In genomic region chr2:4618630-4619228, GRCh38 we compare ENCODE assay signal across 1 cellular context.
TF ChIP-seq lines count a peak whose summit lies in the region.

No MANE protein-coding gene starts in this region.

TF ChIP-seq in K562, 482 proteins besides CTCF, POLR2A, EP300 and RAD21 (continued from another document):
- TF ChIP-seq, protein P1, sequence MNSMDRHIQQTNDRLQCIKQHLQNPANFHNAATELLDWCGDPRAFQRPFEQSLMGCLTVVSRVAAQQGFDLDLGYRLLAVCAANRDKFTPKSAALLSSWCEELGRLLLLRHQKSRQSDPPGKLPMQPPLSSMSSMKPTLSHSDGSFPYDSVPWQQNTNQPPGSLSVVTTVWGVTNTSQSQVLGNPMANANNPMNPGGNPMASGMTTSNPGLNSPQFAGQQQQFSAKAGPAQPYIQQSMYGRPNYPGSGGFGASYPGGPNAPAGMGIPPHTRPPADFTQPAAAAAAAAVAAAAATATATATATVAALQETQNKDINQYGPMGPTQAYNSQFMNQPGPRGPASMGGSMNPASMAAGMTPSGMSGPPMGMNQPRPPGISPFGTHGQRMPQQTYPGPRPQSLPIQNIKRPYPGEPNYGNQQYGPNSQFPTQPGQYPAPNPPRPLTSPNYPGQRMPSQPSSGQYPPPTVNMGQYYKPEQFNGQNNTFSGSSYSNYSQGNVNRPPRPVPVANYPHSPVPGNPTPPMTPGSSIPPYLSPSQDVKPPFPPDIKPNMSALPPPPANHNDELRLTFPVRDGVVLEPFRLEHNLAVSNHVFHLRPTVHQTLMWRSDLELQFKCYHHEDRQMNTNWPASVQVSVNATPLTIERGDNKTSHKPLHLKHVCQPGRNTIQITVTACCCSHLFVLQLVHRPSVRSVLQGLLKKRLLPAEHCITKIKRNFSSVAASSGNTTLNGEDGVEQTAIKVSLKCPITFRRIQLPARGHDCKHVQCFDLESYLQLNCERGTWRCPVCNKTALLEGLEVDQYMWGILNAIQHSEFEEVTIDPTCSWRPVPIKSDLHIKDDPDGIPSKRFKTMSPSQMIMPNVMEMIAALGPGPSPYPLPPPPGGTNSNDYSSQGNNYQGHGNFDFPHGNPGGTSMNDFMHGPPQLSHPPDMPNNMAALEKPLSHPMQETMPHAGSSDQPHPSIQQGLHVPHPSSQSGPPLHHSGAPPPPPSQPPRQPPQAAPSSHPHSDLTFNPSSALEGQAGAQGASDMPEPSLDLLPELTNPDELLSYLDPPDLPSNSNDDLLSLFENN (IDR thresholded peaks at IDR 0.05; ENCODE audit: low read depth in 2 of 2, low read length in 2 of 2): no peak
- peak; percentile 85 for TF ChIP-seq MAFG (tag; conservative IDR thresholded peaks at IDR 0.05)
- no peak for TF ChIP-seq ZNF76 (CRISPR knock-in tag; IDR thresholded peaks at IDR 0.05; ENCODE audit: borderline replicate concordance)
- TF ChIP-seq POLR3G (IDR thresholded peaks at IDR 0.05; ENCODE audit: extremely low read depth, insufficient read length, insufficient replicate concordance): no peak
- TF ChIP-seq POLR2AphosphoS2 (IDR thresholded peaks at IDR 0.05; ENCODE audit: low read length): no peak
- no peak for TF ChIP-seq OTX1 (CRISPR knock-in tag; IDR thresholded peaks at IDR 0.05)
- no peak for TF ChIP-seq CLOCK (CRISPR knock-in tag; IDR thresholded peaks at IDR 0.05; ENCODE audit: borderline replicate concordance)
- TF ChIP-seq MTA3 (IDR thresholded peaks at IDR 0.05; ENCODE audit: borderline replicate concordance): no peak
- 0 out of 2 replicates have a peak, but pooled peaks have one; percentile 18 for TF ChIP-seq NFE2 (IDR thresholded peaks at IDR 0.05; ENCODE audit: low read depth)
- TF ChIP-seq JUNB (CRISPR knock-in tag; conservative IDR thresholded peaks at IDR 0.05): no peak
- TF ChIP-seq C11orf30 (IDR thresholded peaks at IDR 0.05; ENCODE audit: low read depth): peak; percentile 60; the same call in 1 of the 2 replicates
- TF ChIP-seq NR2C2 (CRISPR knock-in tag; IDR thresholded peaks at IDR 0.05): no peak
- no peak for TF ChIP-seq NR2C2 (tag; IDR thresholded peaks at IDR 0.05)
- TF ChIP-seq SMC3 (conservative IDR thresholded peaks at IDR 0.05; ENCODE audit: insufficient read depth, low read depth, low read length): no peak
- no peak for TF ChIP-seq PREB (CRISPR knock-in tag; IDR thresholded peaks at IDR 0.05)
- TF ChIP-seq MAFK (IDR thresholded peaks at IDR 0.05; ENCODE audit: low read length): peak; percentile 84
- no peak for TF ChIP-seq HIVEP1 (CRISPR knock-in tag; IDR thresholded peaks at IDR 0.05)
- peak; percentile 81 for TF ChIP-seq ZNF316 (IDR thresholded peaks at IDR 0.05)
- peak; percentile 76 for TF ChIP-seq MAFF (IDR thresholded peaks at IDR 0.05; ENCODE audit: low read length)
- TF ChIP-seq TEAD1 (CRISPR knock-in tag; IDR thresholded peaks at IDR 0.05): no peak
TF ChIP-seq in K562: peak in this region for 6.
